Comparison of ENCODE assay signal across 1 cellular context in genomic region chr5:16465544-16466432, GRCh38.
TF ChIP-seq lines count a peak whose summit lies in the region.

Gene ZNF622 (minus strand): TSS chr5:16465800. CDS start chr5:16465665, 135 bp downstream.

TF ChIP-seq in K562, 482 proteins besides CTCF, POLR2A, EP300 and RAD21 (continued from another document and continues in another):
- TF ChIP-seq ZFP91 (CRISPR knock-in tag; IDR thresholded peaks at IDR 0.05), result peak; percentile 59; the same call in 1 of the 2 replicates
- TF ChIP-seq SOX6 (IDR thresholded peaks at IDR 0.05), result no peak
- TF ChIP-seq ZNF76 (CRISPR knock-in tag; IDR thresholded peaks at IDR 0.05; ENCODE audit: borderline replicate concordance), result no peak
- TF ChIP-seq HMBOX1 (IDR thresholded peaks at IDR 0.05), result no peak
- TF ChIP-seq ZNF197 (CRISPR knock-in tag; IDR thresholded peaks at IDR 0.05; ENCODE audit: low read depth), result no peak
- TF ChIP-seq ZBTB49 (CRISPR knock-in tag; IDR thresholded peaks at IDR 0.05; ENCODE audit: borderline replicate concordance), result no peak
- TF ChIP-seq CAMTA2 (CRISPR knock-in tag; conservative IDR thresholded peaks at IDR 0.05), result 0 out of 2 replicates have a peak, but pooled peaks have one; percentile 11
- peak; percentile 59 for TF ChIP-seq MXI1 (IDR thresholded peaks at IDR 0.05; ENCODE audit: low read depth, low read length)
- TF ChIP-seq SIRT6 (IDR thresholded peaks at IDR 0.05; ENCODE audit: low read depth, low read length), result no peak
- no peak for TF ChIP-seq CEBPG (CRISPR knock-in tag; IDR thresholded peaks at IDR 0.05)
- no peak for TF ChIP-seq CEBPG (tag; conservative IDR thresholded peaks at IDR 0.05 in 1 of 2, IDR thresholded peaks at IDR 0.05 in 1 of 2)
- TF ChIP-seq ESRRB (CRISPR knock-in tag; IDR thresholded peaks at IDR 0.05; ENCODE audit: borderline replicate concordance), result no peak
- no peak for TF ChIP-seq HMGXB4 (CRISPR knock-in tag; IDR thresholded peaks at IDR 0.05)
- TF ChIP-seq PHTF2 (CRISPR knock-in tag; IDR thresholded peaks at IDR 0.05), result no peak
- no peak for TF ChIP-seq ZNF518B (CRISPR knock-in tag; IDR thresholded peaks at IDR 0.05)
- 0 out of 2 replicates have a peak, but pooled peaks have one; percentile 79 for TF ChIP-seq DIDO1 (tag; IDR thresholded peaks at IDR 0.05; ENCODE audit: low read depth)
- TF ChIP-seq MLX (CRISPR knock-in tag; conservative IDR thresholded peaks at IDR 0.05), result peak in 1 of 2 experiments; percentile 58; a peak in 1 of 4 replicates
- TF ChIP-seq PTRF (tag; IDR thresholded peaks at IDR 0.05), result no peak
- TF ChIP-seq IRF9 (tag; IDR thresholded peaks at IDR 0.05), result no peak
- no peak for TF ChIP-seq PRPF4 (IDR thresholded peaks at IDR 0.05; ENCODE audit: insufficient read depth, low read depth, low read length, poor library complexity, severe bottlenecking)
- TF ChIP-seq ZNF561 (CRISPR knock-in tag; conservative IDR thresholded peaks at IDR 0.05), result no peak
- peak; percentile 44 for TF ChIP-seq POU5F1 (IDR thresholded peaks at IDR 0.05; ENCODE audit: borderline replicate concordance, low read depth, low read length, partially characterized antibody)
- TF ChIP-seq MITF (IDR thresholded peaks at IDR 0.05), result 0 out of 2 replicates have a peak, but pooled peaks have one; percentile 9
- no peak for TF ChIP-seq EWSR1 (IDR thresholded peaks at IDR 0.05; ENCODE audit: borderline replicate concordance, low read depth, partially characterized antibody)
- TF ChIP-seq TAF15 (IDR thresholded peaks at IDR 0.05; ENCODE audit: low read depth, low read length), result no peak
- peak; percentile 20; the same call in 1 of the 2 replicates for TF ChIP-seq ZBTB43 (CRISPR knock-in tag; IDR thresholded peaks at IDR 0.05)
- TF ChIP-seq USF1 (CRISPR knock-in tag; IDR thresholded peaks at IDR 0.05), result no peak; the same call in 1 of the 2 replicates
- peak; percentile 66 for TF ChIP-seq HNRNPLL (IDR thresholded peaks at IDR 0.05; ENCODE audit: low read depth, low read length, poor library complexity, severe bottlenecking)
- no peak for TF ChIP-seq RBM15 (IDR thresholded peaks at IDR 0.05; ENCODE audit: insufficient read depth, low read length)
- TF ChIP-seq NR2C1 (IDR thresholded peaks at IDR 0.05), result peak; percentile 36; the same call in 1 of the 2 replicates
- TF ChIP-seq NR2C1 (tag; IDR thresholded peaks at IDR 0.05), result peak; percentile 68; the same call in 1 of the 2 replicates
- no peak for TF ChIP-seq ZNF398 (CRISPR knock-in tag; IDR thresholded peaks at IDR 0.05)
- no peak for TF ChIP-seq BRF2 (IDR thresholded peaks at IDR 0.05; ENCODE audit: borderline replicate concordance, insufficient read depth, insufficient read length)
- no peak for TF ChIP-seq ZNF445 (CRISPR knock-in tag; IDR thresholded peaks at IDR 0.05; ENCODE audit: low read depth)
- TF ChIP-seq ZBTB12 (CRISPR knock-in tag; IDR thresholded peaks at IDR 0.05), result no peak; the same call in 1 of the 2 replicates
- 0 out of 2 replicates have a peak, but pooled peaks have one; percentile 58 for TF ChIP-seq ZNF23 (CRISPR knock-in tag; IDR thresholded peaks at IDR 0.05)
- TF ChIP-seq ZNF766 (CRISPR knock-in tag; conservative IDR thresholded peaks at IDR 0.05), result no peak
